Comparison of ENCODE assay signal across 16 cellular contexts in the genomic region with DNA sequence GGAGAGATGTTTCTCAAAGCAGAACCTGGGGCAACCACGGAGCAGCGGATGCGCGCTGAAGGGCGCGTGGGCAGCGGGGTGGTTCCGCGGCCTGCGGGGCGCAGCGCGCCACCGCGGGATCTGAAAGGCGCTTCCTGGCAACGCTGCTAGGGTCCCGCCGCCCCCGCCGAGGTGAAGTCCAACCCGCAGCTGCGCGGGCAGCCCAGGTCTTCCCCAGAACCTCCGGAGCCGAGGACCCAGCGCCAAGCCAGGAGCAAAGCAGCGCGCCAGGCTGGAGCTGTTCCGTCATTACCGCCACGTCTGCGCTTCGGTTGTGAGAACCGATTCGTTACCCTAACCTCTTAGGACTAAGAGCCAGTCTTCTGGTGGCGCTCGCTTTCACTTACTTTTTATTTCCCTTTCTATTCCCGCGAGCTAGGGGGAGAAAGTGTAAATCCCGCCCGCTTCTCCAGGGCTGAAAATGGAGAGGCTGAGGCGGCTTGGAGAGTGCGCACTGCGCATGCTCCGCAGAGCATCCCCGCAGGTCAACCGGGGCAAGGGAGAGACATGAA. TPM values are rescaled to one million over a fixed set of nuclear protein-coding genes. Genes with fewer than 3 reads are reported as not detected.
DNase-seq lines count a peak whose midpoint lies in the region; ATAC-seq and TF ChIP-seq lines count a peak whose summit lies in the region.
"Had no signal": no experiment of that assay in that cellular context is flagged by ENCODE, and none has a peak within 500 bp of the region (broad histone marks: within the 10 kb centered on the region; RNA-seq: fewer than 3 reads in every experiment).

No MANE protein-coding gene starts in this region.

- no peaks in the 10 kb centered on the region for H3K9me2 ChIP-seq in GM23248 (ENCODE audit: insufficient read depth)

- no peaks in the 10 kb centered on the region for H3K9me3 Mint-ChIP-seq in progenitor cell of endocrine pancreas (ENCODE audit: low read depth)
- H3K9me3 Mint-ChIP-seq in activated CD8-positive, alpha-beta memory T cell treated with anti-CD3 and anti-CD28 coated beads, Interleukin-2, amount 10 ng/mL, durations not matched to agents 7 days and 5 days (ENCODE audit: low read depth) = no peaks in the 10 kb centered on the region
- H3K9me3 Mint-ChIP-seq: activated CD4-positive, alpha-beta memory T cell treated with anti-CD3 and anti-CD28 coated beads for 36 hours had no signal

- H3K9me3 ChIP-seq in GM23248 (ENCODE audit: low read depth) = no peaks in the 10 kb centered on the region
- H3K9me3 ChIP-seq: colonic mucosa had no signal

- no peak for ATAC-seq in activated CD8-positive, alpha-beta memory T cell treated with anti-CD3 and anti-CD28 coated beads, Interleukin-2, amount 10 ng/mL, durations not matched to agents 7 days and 5 days
- ATAC-seq in GM18498 (IDR thresholded peaks at IDR 0.05; ENCODE audit: unreplicated experiment) (no peak), GM21529 (IDR thresholded peaks at IDR 0.05; ENCODE audit: unreplicated experiment) (no peak)

- no peak overlapping the region for H3K27ac Mint-ChIP-seq in progenitor cell of endocrine pancreas
- H3K27ac Mint-ChIP-seq in activated CD8-positive, alpha-beta memory T cell treated with anti-CD3 and anti-CD28 coated beads, Interleukin-2, amount 10 ng/mL, durations not matched to agents 7 days and 5 days = no peak overlapping the region
- H3K27ac Mint-ChIP-seq: activated CD4-positive, alpha-beta memory T cell treated with anti-CD3 and anti-CD28 coated beads for 36 hours had no signal

- no peak overlapping the region for H3K4me2 ChIP-seq in GM23248 (ENCODE audit: unreplicated experiment)

- H3K36me3 ChIP-seq in GM23248 (ENCODE audit: low read depth) = no peaks in the 10 kb centered on the region
- H3K36me3 ChIP-seq: colonic mucosa had no signal

- H3K4me3 Mint-ChIP-seq in progenitor cell of endocrine pancreas (ENCODE audit: low read depth) = peak overlapping the region; percentile 78
- H3K4me3 Mint-ChIP-seq in activated CD8-positive, alpha-beta memory T cell treated with anti-CD3 and anti-CD28 coated beads, Interleukin-2, amount 10 ng/mL, durations not matched to agents 7 days and 5 days = no peak overlapping the region
- H3K4me3 Mint-ChIP-seq: activated CD4-positive, alpha-beta memory T cell treated with anti-CD3 and anti-CD28 coated beads for 36 hours had no signal

- no peaks in the 10 kb centered on the region for H3K4me1 ChIP-seq in GM23248 (ENCODE audit: insufficient read depth)
- H3K4me1 ChIP-seq: colonic mucosa had no signal

- TF ChIP-seq CTCF in VCaP (conservative IDR thresholded peaks at IDR 0.05) = no peak
- no peak for TF ChIP-seq CTCF in progenitor cell of endocrine pancreas (IDR thresholded peaks at IDR 0.05; ENCODE audit: unreplicated experiment)

- H3K79me2 ChIP-seq in GM23248 (ENCODE audit: insufficient read depth) = no peaks in the 10 kb centered on the region

- H3K27me3 Mint-ChIP-seq in progenitor cell of endocrine pancreas = peaks cover 78% of the 10 kb centered on the region
- H3K27me3 Mint-ChIP-seq in activated CD8-positive, alpha-beta memory T cell treated with anti-CD3 and anti-CD28 coated beads, Interleukin-2, amount 10 ng/mL, durations not matched to agents 7 days and 5 days = peaks cover 12% of the 10 kb centered on the region

- H3K9ac ChIP-seq in GM23248 = no peak overlapping the region

- WGBS in GM23248 (ENCODE audit: low coverage in 1 of 2, low lambda C conversion rate in 2 of 2, missing lambda C conversion rate in 2 of 2), 2 experiments = 4 to 6% methylated on average over 38 to 39 of the region's 48 CpGs

- no peaks in the 10 kb centered on the region for H3F3A ChIP-seq in GM23248 (ENCODE audit: insufficient read depth)

- CTCF ChIA-PET in activated CD8-positive, alpha-beta memory T cell treated with anti-CD3 and anti-CD28 coated beads, Interleukin-2, amount 10 ng/mL, durations not matched to agents 7 days and 5 days (lab: Charles Lee) = no interaction called here

- H2AFZ ChIP-seq in GM23248 = peak overlapping the region; percentile 31; the same call in 1 of the 2 replicates

- H3K36me3 Mint-ChIP-seq in progenitor cell of endocrine pancreas (ENCODE audit: insufficient read depth) = no peaks in the 10 kb centered on the region
- no peaks in the 10 kb centered on the region for H3K36me3 Mint-ChIP-seq in activated CD8-positive, alpha-beta memory T cell treated with anti-CD3 and anti-CD28 coated beads, Interleukin-2, amount 10 ng/mL, durations not matched to agents 7 days and 5 days
- H3K36me3 Mint-ChIP-seq: activated CD4-positive, alpha-beta memory T cell treated with anti-CD3 and anti-CD28 coated beads for 36 hours had no signal

- peak overlapping the region; percentile 44 for H3K4me3 ChIP-seq in GM23248
- H3K4me3 ChIP-seq: colonic mucosa had no signal

- peaks cover 1% of the 10 kb centered on the region for H3K4me1 Mint-ChIP-seq in progenitor cell of endocrine pancreas (ENCODE audit: low read depth)
- H3K4me1 Mint-ChIP-seq in activated CD8-positive, alpha-beta memory T cell treated with anti-CD3 and anti-CD28 coated beads, Interleukin-2, amount 10 ng/mL, durations not matched to agents 7 days and 5 days = no peaks in the 10 kb centered on the region

- H3K27ac ChIP-seq in GM23248 (no peak overlapping the region), VCaP (peak overlapping the region; percentile 21; the same call in 1 of the 2 replicates)
- H3K27ac ChIP-seq: colonic mucosa had no signal

- in situ Hi-C loops in GM23248 (cut with MboI) = no loop called here

- H3K27me3 ChIP-seq in GM23248 (replicated peaks; ENCODE audit: insufficient read depth) = peaks cover 19% of the 10 kb centered on the region; the same call in 1 of the 2 replicates
- H3K27me3 ChIP-seq: colonic mucosa had no signal

- DNase-seq in GM23248 (peak; percentile 14), iPS DF 19.7 (ENCODE audit: low read depth, low spot score) (peak; percentile 47), progenitor cell of endocrine pancreas (ENCODE audit: low spot score, unreplicated experiment) (peak; percentile 45), NCI-H128 (lab: John Stamatoyannopoulos, UW; ENCODE audit: unreplicated experiment) (no peak)
- DNase-seq in activated CD8-positive, alpha-beta memory T cell treated with anti-CD3 and anti-CD28 coated beads, Interleukin-2, amount 10 ng/mL, durations not matched to agents 7 days and 5 days = no peak
- DNase-seq: activated CD4-positive, alpha-beta memory T cell treated with anti-CD3 and anti-CD28 coated beads for 36 hours; activated naive CD4-positive, alpha-beta T cell; colonic mucosa; mammary epithelial cell; NCI-H187 treated with DMSO at 0.1 percent for 48 hours had no signal

- H4K20me1 ChIP-seq in GM23248 (ENCODE audit: insufficient read depth) = no peaks in the 10 kb centered on the region

RNA-seq across cellular contexts. Expression of a gene that starts 3.2 kb away (rescaled TPM):
- not detected in 2 replicates for total RNA-seq in GM23248 (2014; rRNA removed; shearing (Covaris generic))
- polyA plus RNA-seq in GM23248 (2016; fragmentation: Nextera tagmentation; extraction: Ambion mirVana) = not detected in 2 replicates
- 0.24 and 0.80 TPM in 2 replicates for total RNA-seq in progenitor cell of endocrine pancreas
- not detected for total RNA-seq in activated CD8-positive, alpha-beta memory T cell treated with anti-CD3 and anti-CD28 coated beads, Interleukin-2, amount 10 ng/mL, durations not matched to agents 7 days and 5 days
- total RNA-seq: activated CD4-positive, alpha-beta memory T cell treated with anti-CD3 and anti-CD28 coated beads for 36 hours; colonic mucosa; fibroblast of villous mesenchyme; mammary epithelial cell; renal cortical epithelial cell; T-helper 1 cell treated with Interleukin-12 subunit alpha and Interleukin-12 subunit beta and Interleukin-4 antibody, amounts not matched to agents 30 ng/mL and 1 ng/mL, for 36 hours had no signal
- polyA plus RNA-seq: mammary epithelial cell had no signal

Comparison
In these comparisons a context has a peak if more than half of its experiments do, and no peak if none do; other contexts are left out.
1. DNase-seq: peak in GM23248 (single experiment), iPS DF 19.7 (single experiment) and progenitor cell of endocrine pancreas (single experiment); none in activated CD8-positive, alpha-beta memory T cell treated with anti-CD3 and anti-CD28 coated beads, Interleukin-2, amount 10 ng/mL, durations not matched to agents 7 days and 5 days (single experiment) and NCI-H128 (single experiment).